In the genomic region with DNA sequence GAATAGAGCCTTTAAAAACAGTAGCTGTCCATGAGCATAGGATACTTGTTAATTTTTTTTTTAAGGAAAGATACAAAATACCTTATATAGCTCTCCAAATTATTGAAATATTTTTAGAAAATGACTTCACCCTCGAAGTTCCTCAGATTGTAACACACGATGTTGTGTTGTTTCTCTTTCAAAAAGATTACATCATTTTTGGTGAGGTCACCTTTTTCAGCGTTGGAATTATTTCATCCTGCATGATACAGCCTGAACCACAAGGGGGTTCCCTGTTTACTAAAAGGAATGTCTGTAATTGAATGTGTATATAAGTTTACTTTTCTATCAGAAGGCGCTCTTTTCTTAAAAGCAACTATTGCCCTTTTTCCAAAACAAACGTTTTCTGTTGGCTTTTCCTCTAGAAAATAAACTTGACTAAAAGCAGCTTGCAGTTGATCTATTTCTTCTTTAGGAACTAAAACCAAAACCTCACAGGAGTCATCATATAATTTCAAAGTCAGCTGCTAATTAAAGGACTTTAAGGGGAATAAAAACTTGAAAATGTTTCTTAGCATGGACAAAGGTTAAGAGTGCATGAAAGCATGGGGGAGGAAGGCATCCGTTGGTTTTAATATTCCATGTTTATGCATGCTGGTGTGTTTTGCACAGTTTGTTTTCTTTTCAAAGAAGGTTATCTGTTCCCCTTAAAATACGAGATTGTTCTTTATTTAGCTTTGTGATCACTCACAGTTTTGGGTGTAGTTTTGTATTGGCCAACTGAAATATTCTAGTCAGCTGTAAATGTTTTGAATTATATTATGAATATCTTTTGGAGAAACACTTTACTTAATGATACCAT, we compare ENCODE assay signal across 8 cellular contexts. TPM values are rescaled to one million over a fixed set of nuclear protein-coding genes. Genes with fewer than 3 reads are reported as not detected.
DNase-seq lines count a peak whose midpoint lies in the region; ATAC-seq and TF ChIP-seq lines count a peak whose summit lies in the region.

No MANE protein-coding gene starts in this region.

- peaks cover 33% of the 10 kb centered on the region for H3K4me1 ChIP-seq in RWPE2 (ENCODE audit: insufficient read depth, poor library complexity, severe bottlenecking)

- no peaks in the 10 kb centered on the region for H3K27me3 ChIP-seq in RWPE2 (ENCODE audit: insufficient read depth, poor library complexity, severe bottlenecking)

- H3K36me3 Mint-ChIP-seq in Calu3 (ENCODE audit: insufficient read depth, unreplicated experiment): peaks cover 16% of the 10 kb centered on the region
- peaks cover 4% of the 10 kb centered on the region for H3K36me3 Mint-ChIP-seq in effector memory CD8-positive, alpha-beta T cell (ENCODE audit: insufficient read depth)

- BruUV-seq in Calu3 (replicated peaks; lab: Mats Ljungman, UMichigan): no TSS peak

- TF ChIP-seq CTCF in Calu3 (IDR thresholded peaks at IDR 0.05; ENCODE audit: unreplicated experiment) (peak; percentile 64), RWPE2 (IDR thresholded peaks at IDR 0.05; ENCODE audit: poor library complexity, severe bottlenecking) (peak; percentile 78)

- H3K27ac Mint-ChIP-seq in Calu3 (ENCODE audit: unreplicated experiment): peak overlapping the region; percentile 98
- H3K27ac Mint-ChIP-seq in effector memory CD8-positive, alpha-beta T cell: no peak overlapping the region

- no peaks in the 10 kb centered on the region for H3K36me3 ChIP-seq in RWPE2 (ENCODE audit: low read depth)

- no peaks in the 10 kb centered on the region for H3K9me3 ChIP-seq in RWPE2 (ENCODE audit: severe bottlenecking)

- DNase-seq in Calu3 (peak; percentile 53), RWPE2 (ENCODE audit: low spot score) (no peak), midbrain (lab: John Stamatoyannopoulos, UW) (peak; percentile 40), NCI-H187 treated with DMSO at 0.1 percent for 48 hours (lab: John Stamatoyannopoulos, UW) (no peak), OCI-M2 (lab: John Stamatoyannopoulos, UW; ENCODE audit: unreplicated experiment) (no peak)
- no peak for DNase-seq in effector memory CD8-positive, alpha-beta T cell

- H3K27ac ChIP-seq in RWPE2 (ENCODE audit: poor library complexity, severe bottlenecking): peak overlapping the region; percentile 17

- ATAC-seq in GM19035 (IDR thresholded peaks at IDR 0.05; ENCODE audit: unreplicated experiment): peak; percentile 65
- peak; percentile 62 for ATAC-seq in HG03439 (IDR thresholded peaks at IDR 0.05; ENCODE audit: unreplicated experiment)
- peak; percentile 44 for ATAC-seq in RWPE2 (ENCODE audit: low read depth)
- peak; percentile 58 for ATAC-seq in effector memory CD8-positive, alpha-beta T cell (replicated peaks)

- H3K4me1 Mint-ChIP-seq in Calu3 (ENCODE audit: low read depth, unreplicated experiment): peaks cover 33% of the 10 kb centered on the region
- peaks cover 0 to 6% of the 10 kb centered on the region in 2 donors for H3K4me1 Mint-ChIP-seq in effector memory CD8-positive, alpha-beta T cell (ENCODE audit: low read depth in 2 of 2)

- intact Hi-C loops in Calu3 (cut with micrococcal nuclease; ENCODE audit: unreplicated experiment): loop anchor here (1.0 to 10.0 kb wide), 6 partner anchors 137 to 453 kb away; a partner anchor contains a TSS

- no peaks in the 10 kb centered on the region for H3K9me3 Mint-ChIP-seq in Calu3 (ENCODE audit: low read depth, unreplicated experiment)
- H3K9me3 Mint-ChIP-seq in effector memory CD8-positive, alpha-beta T cell: no peaks in the 10 kb centered on the region

- no peak overlapping the region for H3K4me3 ChIP-seq in RWPE2 (ENCODE audit: severe bottlenecking)

- no peaks in the 10 kb centered on the region for H3K27me3 Mint-ChIP-seq in Calu3 (ENCODE audit: unreplicated experiment)
- H3K27me3 Mint-ChIP-seq in effector memory CD8-positive, alpha-beta T cell: no peaks in the 10 kb centered on the region

- no peak overlapping the region for H3K4me3 Mint-ChIP-seq in Calu3 (ENCODE audit: low read depth, unreplicated experiment)
- no peak overlapping the region for H3K4me3 Mint-ChIP-seq in effector memory CD8-positive, alpha-beta T cell

- CTCF ChIA-PET in Calu3 (lab: Charles Lee): interaction anchor here (0.7 to 2.3 kb wide), 31 partner anchors 11 to 599 kb away, joined by 3 to 55 read pairs (median 6); a partner anchor contains a TSS

RNA-seq across cellular contexts. Expression of a gene that starts 29.4 kb away (rescaled TPM):
- total RNA-seq in Calu3 (2022): 6.6 and 8.2 TPM in 2 replicates

Comparison
In these comparisons a context has a peak if more than half of its experiments do, and no peak if none do; other contexts are left out.
1. DNase-seq: peak in Calu3 (single experiment) and midbrain (single experiment); none in RWPE2 (single experiment), effector memory CD8-positive, alpha-beta T cell (0 of 3), NCI-H187 treated with DMSO at 0.1 percent for 48 hours (single experiment) and OCI-M2 (single experiment).
2. Peak in every context shown above with its lines, with median percentiles within 50 percentile points of each other: ATAC-seq.